In the genomic region with DNA sequence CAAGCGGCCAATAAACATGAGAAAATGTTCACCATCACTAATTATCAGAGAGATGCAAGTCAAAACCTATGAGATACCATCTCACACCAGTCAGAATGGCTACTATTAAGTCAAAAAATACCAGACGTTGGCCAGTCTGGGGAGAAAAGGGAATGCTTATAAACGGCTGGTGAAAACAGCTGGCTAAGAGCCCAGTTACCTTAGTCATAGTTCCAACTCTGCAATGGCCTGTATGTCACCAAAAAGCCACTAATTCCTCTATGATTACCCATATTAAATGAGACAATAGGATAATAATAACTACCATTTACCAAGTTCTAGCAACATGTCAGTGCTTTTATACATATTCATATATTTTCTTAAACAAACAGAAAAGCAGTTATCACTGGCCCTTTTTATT, we compare ENCODE assay signal across 1 cellular context.
TF ChIP-seq lines count a peak whose summit lies in the region.

No MANE protein-coding gene starts in this region.

TF ChIP-seq in IMR-90, 13 proteins besides CTCF, POLR2A, EP300 and RAD21 (continued from another document):
- no peak for TF ChIP-seq RFX5 (IDR thresholded peaks at IDR 0.05; ENCODE audit: low read depth, low read length)
